In genomic region chr5:16603295-16603694, GRCh38 we compare ENCODE assay signal across 2 cellular contexts.
A peak's percentile ranks its signal among the peaks of the same experiment; 100 is the strongest.
TF ChIP-seq lines count a peak whose summit lies in the region.

No MANE protein-coding gene starts in this region.

TF ChIP-seq in HEK293, 187 proteins besides CTCF, POLR2A, EP300 and RAD21:
- TF ChIP-seq GLIS1 (tag by site-specific recombination; IDR thresholded peaks at IDR 0.05) (peak; percentile 87), ZXDB (tag by site-specific recombination; IDR thresholded peaks at IDR 0.05) (no peak), ZNF423 (tag by site-specific recombination; IDR thresholded peaks at IDR 0.05) (no peak), SP3 (tag by site-specific recombination; IDR thresholded peaks at IDR 0.05) (no peak), ZNF416 (tag by site-specific recombination; IDR thresholded peaks at IDR 0.05) (no peak), GFI1B (tag by site-specific recombination; IDR thresholded peaks at IDR 0.05) (no peak), PRDM1 (tag by site-specific recombination; IDR thresholded peaks at IDR 0.05) (no peak), ZNF600 (tag by site-specific recombination; IDR thresholded peaks at IDR 0.05) (no peak), PRDM2 (tag by site-specific recombination; IDR thresholded peaks at IDR 0.05; ENCODE audit: borderline replicate concordance) (no peak), ZNF146 (tag by site-specific recombination; IDR thresholded peaks at IDR 0.05) (no peak), ZNF76 (tag by site-specific recombination; IDR thresholded peaks at IDR 0.05; ENCODE audit: borderline replicate concordance, low read depth) (no peak), ZIC2 (tag by site-specific recombination; IDR thresholded peaks at IDR 0.05) (peak; percentile 84), ZNF791 (tag by site-specific recombination; IDR thresholded peaks at IDR 0.05) (no peak), KLF7 (tag by site-specific recombination; IDR thresholded peaks at IDR 0.05; ENCODE audit: borderline replicate concordance) (no peak), ZFHX2 (tag by site-specific recombination; conservative IDR thresholded peaks at IDR 0.05) (no peak), ZNF645 (tag by site-specific recombination; IDR thresholded peaks at IDR 0.05) (no peak)

TF ChIP-seq in H1, 55 proteins besides CTCF, POLR2A, EP300 and RAD21:
- TF ChIP-seq JUND (IDR thresholded peaks at IDR 0.05; ENCODE audit: low read length) (no peak), CREB1 (IDR thresholded peaks at IDR 0.05) (no peak), CTBP2 (IDR thresholded peaks at IDR 0.05; ENCODE audit: borderline replicate concordance, insufficient read depth, insufficient read length, low read length) (no peak), CEBPB (IDR thresholded peaks at IDR 0.05; ENCODE audit: low read depth, low read length) (no peak), PHF8 (conservative IDR thresholded peaks at IDR 0.05; ENCODE audit: low read depth, low read length) (no peak), EZH2 (IDR thresholded peaks at IDR 0.05; ENCODE audit: low read depth, low read length, severe bottlenecking) (no peak), POU5F1 (IDR thresholded peaks at IDR 0.05; ENCODE audit: low read depth, low read length) (no peak), NRF1 (IDR thresholded peaks at IDR 0.05; ENCODE audit: low read depth, low read length) (no peak), POLR2AphosphoS5 (IDR thresholded peaks at IDR 0.05; ENCODE audit: low read depth, low read length) (no peak), HDAC6 (IDR thresholded peaks at IDR 0.05; ENCODE audit: low read depth, low read length) (no peak), FOSL1 (IDR thresholded peaks at IDR 0.05; ENCODE audit: insufficient read depth, low read depth, low read length) (no peak), TBP (IDR thresholded peaks at IDR 0.05; ENCODE audit: low read depth, low read length) (no peak), USF2 (IDR thresholded peaks at IDR 0.05; ENCODE audit: low read length) (no peak), BACH1 (IDR thresholded peaks at IDR 0.05; ENCODE audit: low read length) (no peak), CHD1 (IDR thresholded peaks at IDR 0.05; ENCODE audit: low read depth, low read length) (no peak), GABPA (IDR thresholded peaks at IDR 0.05; ENCODE audit: borderline replicate concordance, insufficient read depth, low read length) (no peak)
TF ChIP-seq in H1: peak in this region for 0.
